21 cellular contexts compared by ENCODE assay signal in genomic region chr2:186346216-186346615, GRCh38.
"Had no signal": no experiment of that assay in that cellular context is flagged by ENCODE, and none has a peak within 500 bp of the region (broad histone marks: within the 10 kb centered on the region; RNA-seq: fewer than 3 reads in every experiment).

No MANE protein-coding gene starts in this region.

- DNase-seq: effector CD4-positive, alpha-beta T cell; endodermal cell; erythroblast; foreskin keratinocyte; head of caudate nucleus; kidney; left cardiac atrium; mesendoderm; naive thymus-derived CD4-positive, alpha-beta T cell; psoas muscle; right lobe of liver; stimulated activated CD4-positive, alpha-beta T cell treated with anti-CD3 and anti-CD28 coated beads, Interleukin-4, amount 100 ng/mL, for 1 hour; stimulated activated CD8-positive, alpha-beta memory T cell treated with anti-CD3 and anti-CD28 coated beads, Interleukin-4, amount 100 ng/mL, for 48 hours; stimulated activated naive CD8-positive, alpha-beta T cell treated with anti-CD3 and anti-CD28 coated beads, Interleukin-15, Interleukin-2, amounts not matched to agents 100 U/mL and 50 U/mL, for 24 hours; thyroid gland had no signal

- H3K9me3 ChIP-seq: neutrophil, psoas muscle, right lobe of liver, suprapubic skin, thyroid gland had no signal

- FAIRE-seq: endothelial cell of umbilical vein, urothelium cell line had no signal

- H3K4me3 ChIP-seq: hepatocyte, psoas muscle, right lobe of liver, suprapubic skin, thyroid gland had no signal

- H2AFZ ChIP-seq: hepatocyte had no signal

- H3K4me2 ChIP-seq: hepatocyte had no signal

- H3K27me3 ChIP-seq: foreskin keratinocyte, hepatocyte, neutrophil, right lobe of liver, suprapubic skin, thyroid gland had no signal

- H3K36me3 ChIP-seq: neutrophil, right lobe of liver, suprapubic skin, thyroid gland had no signal

- H3K27ac ChIP-seq: foreskin keratinocyte, hepatocyte, neutrophil, psoas muscle, right lobe of liver, thyroid gland had no signal

- H3K4me1 ChIP-seq: psoas muscle had no signal

- ATAC-seq: foreskin keratinocyte; left cardiac atrium; naive thymus-derived CD4-positive, alpha-beta T cell; psoas muscle; right lobe of liver; stimulated activated effector memory CD8-positive, alpha-beta T cell treated with anti-CD3 and anti-CD28 coated beads, Interleukin-12 subunit alpha, Interleukin-12 subunit beta, amount 100 ng/mL, for 72 hours; stimulated activated naive CD8-positive, alpha-beta T cell treated with anti-CD3 and anti-CD28 coated beads, Interleukin-15, Interleukin-2, amounts not matched to agents 100 U/mL and 50 U/mL, for 24 hours had no signal

- H3K79me2 ChIP-seq: hepatocyte had no signal
